In the genomic region with DNA sequence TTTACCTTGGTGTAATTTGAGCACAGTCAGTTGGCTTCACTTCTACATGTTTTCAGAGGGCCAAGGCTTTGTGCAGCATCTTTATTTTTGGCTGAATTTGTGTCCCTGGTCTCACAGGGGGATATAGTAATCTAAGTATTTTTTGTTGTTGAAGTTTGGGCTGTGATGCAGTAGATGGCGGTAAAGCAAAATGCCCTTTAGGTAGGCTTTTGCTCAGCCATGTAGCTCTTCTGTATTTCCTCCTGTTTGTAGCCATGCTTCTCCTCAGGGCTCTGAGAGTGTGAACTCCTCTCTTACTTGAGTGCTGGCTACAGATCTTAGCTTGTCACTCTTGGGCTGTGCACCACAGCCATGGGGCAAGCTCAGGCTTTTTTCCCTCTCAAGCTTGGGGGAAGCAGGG, we compare ENCODE assay signal across 1 cellular context.
TF ChIP-seq lines count a peak whose summit lies in the region.

No MANE protein-coding gene starts in this region.

TF ChIP-seq in IMR-90, 13 proteins besides CTCF, POLR2A, EP300 and RAD21:
- TF ChIP-seq MXI1 (IDR thresholded peaks at IDR 0.05; ENCODE audit: borderline replicate concordance, low read depth, low read length) (no peak), SMC3 (IDR thresholded peaks at IDR 0.05; ENCODE audit: low read depth, low read length) (no peak), MAZ (IDR thresholded peaks at IDR 0.05; ENCODE audit: borderline replicate concordance, low read depth, low read length) (no peak), CEBPB (IDR thresholded peaks at IDR 0.05; ENCODE audit: low read depth, low read length) (no peak), MAFK (IDR thresholded peaks at IDR 0.05; ENCODE audit: low read depth, low read length) (no peak), CHD1 (IDR thresholded peaks at IDR 0.05; ENCODE audit: low read depth, low read length) (no peak), NFE2L2 (IDR thresholded peaks at IDR 0.05; ENCODE audit: low read depth, low read length) (no peak), RCOR1 (IDR thresholded peaks at IDR 0.05; ENCODE audit: insufficient replicate concordance, low read length) (no peak)
TF ChIP-seq in IMR-90: peak in this region for 0.
